Comparison of ENCODE assay signal across 19 cellular contexts in genomic region chr6:149856256-149856994, GRCh38. TPM values are rescaled to one million over a fixed set of nuclear protein-coding genes. Genes with fewer than 3 reads are reported as not detected.
A peak's percentile ranks its signal among the peaks of the same experiment; 100 is the strongest.
DNase-seq lines count a peak whose midpoint lies in the region; ATAC-seq and TF ChIP-seq lines count a peak whose summit lies in the region.
"Had no signal": no experiment of that assay in that cellular context is flagged by ENCODE, and none has a peak within 500 bp of the region (broad histone marks: within the 10 kb centered on the region; RNA-seq: fewer than 3 reads in every experiment).

No MANE protein-coding gene starts in this region.

- ATAC-seq in HG03342 (IDR thresholded peaks at IDR 0.05; ENCODE audit: unreplicated experiment) (no peak), HG03196 (IDR thresholded peaks at IDR 0.05; ENCODE audit: unreplicated experiment) (no peak), HG02970 (IDR thresholded peaks at IDR 0.05; ENCODE audit: low FRiP score, unreplicated experiment) (no peak)
- ATAC-seq: right cardiac atrium had no signal

- H3K4me1 Mint-ChIP-seq in MCF 10A (ENCODE audit: insufficient read depth, unreplicated experiment), result peaks cover 74% of the 10 kb centered on the region

- intact Hi-C loops in MCF 10A (cut with micrococcal nuclease), result no loop called here

- CTCF ChIA-PET in MCF 10A (lab: Yijun Ruan, JAX), result interaction anchor here (0.7 to 2.2 kb wide), 6 partner anchors 9 to 21 kb away, joined by 3 to 13 read pairs (median 6); no protein-coding TSS in a partner anchor

- no peaks in the 10 kb centered on the region for H3K9me3 Mint-ChIP-seq in MCF 10A (ENCODE audit: unreplicated experiment)
- H3K9me3 Mint-ChIP-seq: activated CD4-positive, alpha-beta T cell treated with anti-CD3 and anti-CD28 coated beads, Interleukin-2, amount 10 ng/mL, durations not matched to agents 24 days and 14 days; activated naive CD8-positive, alpha-beta T cell treated with anti-CD3 and anti-CD28 coated beads for 36 hours; CD4-positive, CD25-positive, alpha-beta regulatory T cell had no signal

- no peak overlapping the region for H3K4me3 Mint-ChIP-seq in MCF 10A (ENCODE audit: unreplicated experiment)
- H3K4me3 Mint-ChIP-seq: activated CD4-positive, alpha-beta T cell treated with anti-CD3 and anti-CD28 coated beads, Interleukin-2, amount 10 ng/mL, durations not matched to agents 24 days and 14 days; activated naive CD8-positive, alpha-beta T cell treated with anti-CD3 and anti-CD28 coated beads for 36 hours; CD4-positive, CD25-positive, alpha-beta regulatory T cell had no signal

- peaks cover 6% of the 10 kb centered on the region for H3K36me3 Mint-ChIP-seq in MCF 10A (ENCODE audit: insufficient read depth, unreplicated experiment)
- H3K36me3 Mint-ChIP-seq: activated naive CD8-positive, alpha-beta T cell treated with anti-CD3 and anti-CD28 coated beads for 36 hours had no signal

- BruUV-seq in MCF 10A (replicated peaks; lab: Mats Ljungman, UMichigan), result TSS peak; percentile 8

- peak overlapping the region; percentile 92 for H3K27ac Mint-ChIP-seq in MCF 10A (ENCODE audit: low read depth, unreplicated experiment)
- H3K27ac Mint-ChIP-seq: activated CD4-positive, alpha-beta T cell treated with anti-CD3 and anti-CD28 coated beads, Interleukin-2, amount 10 ng/mL, durations not matched to agents 24 days and 14 days; activated naive CD8-positive, alpha-beta T cell treated with anti-CD3 and anti-CD28 coated beads for 36 hours had no signal

- no peaks in the 10 kb centered on the region for H3K27me3 Mint-ChIP-seq in MCF 10A (ENCODE audit: insufficient read depth, unreplicated experiment)

- DNase-seq in NCI-H2107 treated with DMSO at 0.1 percent for 48 hours (lab: John Stamatoyannopoulos, UW; ENCODE audit: unreplicated experiment) (peak; percentile 60), NCI-H2107 (lab: John Stamatoyannopoulos, UW) (no peak), MCF 10A (ENCODE audit: unreplicated experiment) (no peak), iris pigment epithelial cell (ENCODE audit: low read depth) (peak; percentile 50)
- DNase-seq in stimulated activated CD4-positive, alpha-beta T cell treated with anti-CD3 and anti-CD28 coated beads, Interleukin-4, amount 100 ng/mL, for 24 hours, result no peak
- DNase-seq: activated CD4-positive, alpha-beta T cell treated with anti-CD3 and anti-CD28 coated beads, Interleukin-2, amount 10 ng/mL, durations not matched to agents 24 days and 14 days; activated naive CD8-positive, alpha-beta T cell treated with anti-CD3 and anti-CD28 coated beads for 36 hours; CD4-positive, CD25-positive, alpha-beta regulatory T cell; effector memory CD4-positive, alpha-beta T cell; H7; right cardiac atrium; SIG-M5; stimulated activated CD8-positive, alpha-beta memory T cell treated with anti-CD3 and anti-CD28 coated beads, Interleukin-4, amount 100 ng/mL, for 48 hours; T1000 had no signal

- no peak for TF ChIP-seq CTCF in MCF 10A (IDR thresholded peaks at IDR 0.05; ENCODE audit: unreplicated experiment)

- POLR2A ChIA-PET in MCF 10A (lab: Yijun Ruan, JAX), result interaction anchor here (0.6 to 13.6 kb wide), 12 partner anchors 8 to 293 kb away, joined by 3 to 255 read pairs (median 3); partner anchors contain the start of gene LRP11

RNA-seq across cellular contexts. Expression of gene LRP11, which starts 7.7 kb away (rescaled TPM):
- total RNA-seq in MCF 10A (2022), result 38.1 and 46.1 TPM in 2 replicates

RNA-seq across cellular contexts. Expression of gene RAET1E, which starts 41.5 kb away (rescaled TPM):
- 28.9 and 37.6 TPM in 2 replicates for total RNA-seq in MCF 10A (2022)
- total RNA-seq: activated CD4-positive, alpha-beta T cell treated with anti-CD3 and anti-CD28 coated beads, Interleukin-2, amount 10 ng/mL, durations not matched to agents 24 days and 14 days; activated naive CD8-positive, alpha-beta T cell treated with anti-CD3 and anti-CD28 coated beads for 36 hours; cardiac muscle cell; CD4-positive, CD25-positive, alpha-beta regulatory T cell; H7; thoracic aorta had no signal

Comparison
In these comparisons a context has a peak if more than half of its experiments do, and no peak if none do; other contexts are left out.
1. DNase-seq: peak in NCI-H2107 treated with DMSO at 0.1 percent for 48 hours (single experiment) and iris pigment epithelial cell (single experiment); none in NCI-H2107 (single experiment), MCF 10A (single experiment) and stimulated activated CD4-positive, alpha-beta T cell treated with anti-CD3 and anti-CD28 coated beads, Interleukin-4, amount 100 ng/mL, for 24 hours (single experiment).